15 cellular contexts compared by ENCODE assay signal in the genomic region with DNA sequence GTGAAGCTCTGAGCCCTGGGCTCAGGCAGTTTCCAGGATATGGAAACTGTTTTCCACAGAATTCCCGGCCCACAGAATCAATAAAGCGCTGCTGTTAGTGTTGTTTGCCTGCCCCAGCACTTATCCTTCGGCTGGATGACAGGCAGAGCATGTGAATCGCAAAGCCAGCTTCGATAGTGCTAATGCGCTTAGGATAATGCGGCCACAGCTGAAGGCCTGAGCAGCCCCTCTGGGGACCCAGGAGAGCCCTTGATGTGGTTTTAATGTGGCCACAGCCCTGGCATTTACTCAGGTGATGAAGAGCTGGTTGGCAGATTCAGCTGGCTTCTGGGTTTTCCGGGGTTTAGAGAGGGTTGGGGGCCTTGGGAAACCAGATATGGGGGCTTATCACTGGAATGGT. TPM values are rescaled to one million over a fixed set of nuclear protein-coding genes. Genes with fewer than 3 reads are reported as not detected.
"Had no signal": no experiment of that assay in that cellular context is flagged by ENCODE, and none has a peak within 500 bp of the region (broad histone marks: within the 10 kb centered on the region; RNA-seq: fewer than 3 reads in every experiment).

No MANE protein-coding gene starts in this region.

- DNase-seq: activated B cell treated with CpG ODN at 0.5 μM for 24 hours; activated CD4-positive, alpha-beta T cell treated with anti-CD3 and anti-CD28 coated beads, Interleukin-2, amount 10 ng/mL, durations not matched to agents 24 days and 14 days; activated naive CD4-positive, alpha-beta T cell; aorta; foreskin melanocyte; heart left ventricle; mammary epithelial cell; natural killer cell; small intestine; transverse colon had no signal

- H3K27ac ChIP-seq: heart left ventricle, transverse colon had no signal

- FAIRE-seq: islet of Langerhans, small intestine had no signal

- H3K27me3 ChIP-seq: heart left ventricle, transverse colon had no signal

- H3K4me3 ChIP-seq: heart left ventricle, transverse colon had no signal

- ATAC-seq: heart left ventricle; left lobe of liver; natural killer cell; stimulated activated memory B cell treated with anti-CD40 and anti-IgM and Interleukin-4, amounts not matched to agents 10 μg/mL and 1 μg/mL and 100 μg/mL, for 72 hours had no signal

RNA-seq across cellular contexts. Expression of a gene that starts 23.7 kb away (rescaled TPM):
- total RNA-seq: activated B cell treated with CpG ODN at 0.5 μM for 24 hours; activated CD4-positive, alpha-beta T cell treated with anti-CD3 and anti-CD28 coated beads, Interleukin-2, amount 10 ng/mL, durations not matched to agents 24 days and 14 days; activated T-helper 1 cell treated with anti-CD3 and anti-CD28 coated beads, Interleukin-12 subunit alpha, Interleukin-12 subunit beta, Interleukin-2, Interleukin-4 antibody, amounts not matched to agents 30 ng/mL and 10 ng/mL and 1 ng/mL, durations not matched to agents 14 hours and 24 hours and 36 hours; aorta; left lobe of liver; natural killer cell; osteocyte had no signal
- polyA plus RNA-seq: small intestine had no signal
